8 cellular contexts compared by ENCODE assay signal in genomic region chr1:156838972-156839371, GRCh38. TPM values are rescaled to one million over a fixed set of nuclear protein-coding genes. Genes with fewer than 3 reads are reported as not detected.
DNase-seq lines count a peak whose midpoint lies in the region; ATAC-seq and TF ChIP-seq lines count a peak whose summit lies in the region.

No MANE protein-coding gene starts in this region.

- H3K9me3 Mint-ChIP-seq in T-cell (no peaks in the 10 kb centered on the region), mesothelial cell of epicardium (no peaks in the 10 kb centered on the region)

- ATAC-seq in T-cell (replicated peaks in 1 of 4) (peak; percentile 62 to 67 (median 64)), HG03565 (IDR thresholded peaks at IDR 0.05; ENCODE audit: unreplicated experiment) (no peak), HG02870 (IDR thresholded peaks at IDR 0.05; ENCODE audit: unreplicated experiment) (no peak)

- DNase-seq in AG20443 (ENCODE audit: low spot score) (peak; percentile 72), GM19240 (ENCODE audit: insufficient read length, low spot score) (peak; percentile 46), T-cell (peak in 22 of 34 experiments; percentile 18 to 61 (median 40)), cerebellum (ENCODE audit: low spot score) (peak; percentile 48), mesothelial cell of epicardium (ENCODE audit: low spot score in 2 of 2, unreplicated experiment in 2 of 2) (peak in 1 of 2 experiments; percentile 52), NCI-H146 (lab: John Stamatoyannopoulos, UW) (no peak)

- POLR2A ChIA-PET in T-cell (lab: Charles Lee), result no interaction called here

- no peak overlapping the region for H3K27ac Mint-ChIP-seq in T-cell
- H3K27ac Mint-ChIP-seq in mesothelial cell of epicardium, result no peak overlapping the region

- TF ChIP-seq CTCF in mesothelial cell of epicardium (IDR thresholded peaks at IDR 0.05; ENCODE audit: unreplicated experiment), result peak; percentile 89

- CTCF ChIA-PET in T-cell (lab: Charles Lee), result interaction anchor here (0.5 to 3.5 kb wide), 24 partner anchors 9 to 236 kb away, joined by 3 to 27 read pairs (median 5); partner anchors contain the start of genes INSRR (in 2 of the 2), NTRK1 (in 2 of the 2), SH2D2A (in 2 of the 2) and LRRC71 (in 1 of the 2)

- H3K4me1 Mint-ChIP-seq in T-cell (peaks cover 13 to 20% (median 17%) of the 10 kb centered on the region in 3 donors), mesothelial cell of epicardium (peaks cover 20% of the 10 kb centered on the region)

- H3K27me3 Mint-ChIP-seq in T-cell, result peaks cover 41 to 49% of the 10 kb centered on the region in 2 donors
- peaks cover 89% of the 10 kb centered on the region for H3K27me3 Mint-ChIP-seq in mesothelial cell of epicardium (ENCODE audit: low read depth)

- H3K4me3 Mint-ChIP-seq in T-cell, result no peak overlapping the region
- H3K4me3 Mint-ChIP-seq in mesothelial cell of epicardium, result no peak overlapping the region

- peaks cover 2% of the 10 kb centered on the region for H3K36me3 Mint-ChIP-seq in T-cell
- H3K36me3 Mint-ChIP-seq in mesothelial cell of epicardium, result no peaks in the 10 kb centered on the region

RNA-seq across cellular contexts. Expression of gene INSRR, which starts 19.9 kb away (rescaled TPM):
- total RNA-seq in T-cell (under 1 TPM in 1 of 5 donors, not detected in 4; 0.07 TPM), cerebellum (0.36 TPM), mesothelial cell of epicardium (0.45 to 0.66 TPM (median 0.51 TPM) in 3 replicates)

RNA-seq across cellular contexts. Expression of gene NTRK1, which starts 21.7 kb away (rescaled TPM):
- total RNA-seq in T-cell, result 1 to 10 TPM in 1 of 5 donors, under 1 TPM in 4; 0.36 to 1.2 (median 0.60) TPM
- 1.6 TPM for total RNA-seq in cerebellum
- total RNA-seq in mesothelial cell of epicardium, result 1.2 to 1.3 TPM (median 1.3 TPM) in 3 replicates

RNA-seq across cellular contexts. Expression of gene SH2D2A, which starts 22.3 kb away (rescaled TPM):
- total RNA-seq in T-cell (100 to 1,000 TPM in 1 of 5 donors, 10 to 100 TPM in 4; 42.8 to 110 (median 66.8) TPM), cerebellum (not detected), mesothelial cell of epicardium (0.58 to 2.1 TPM (median 0.89 TPM) in 3 replicates)

RNA-seq across cellular contexts. Expression of gene PEAR1, which starts 54.5 kb away (rescaled TPM):
- total RNA-seq in T-cell (under 1 TPM; 0.09 to 0.67 (median 0.28) TPM), cerebellum (1.8 TPM), mesothelial cell of epicardium (13.8 to 16.1 TPM (median 15.7 TPM) in 3 replicates)

Comparison
In these comparisons a context has a peak if more than half of its experiments do, and no peak if none do; other contexts are left out.
1. ATAC-seq: peak in T-cell (4 of 4); none in HG03565 (single experiment) and HG02870 (single experiment).
2. RNA of gene SH2D2A, which starts 22.3 kb away (total RNA-seq): 42.8 to 110 TPM in T-cell; 0.58 to 2.1 TPM in mesothelial cell of epicardium and not detected in cerebellum (single experiment); every median in the first group is over 10 times any median in the second.